In the genomic region with DNA sequence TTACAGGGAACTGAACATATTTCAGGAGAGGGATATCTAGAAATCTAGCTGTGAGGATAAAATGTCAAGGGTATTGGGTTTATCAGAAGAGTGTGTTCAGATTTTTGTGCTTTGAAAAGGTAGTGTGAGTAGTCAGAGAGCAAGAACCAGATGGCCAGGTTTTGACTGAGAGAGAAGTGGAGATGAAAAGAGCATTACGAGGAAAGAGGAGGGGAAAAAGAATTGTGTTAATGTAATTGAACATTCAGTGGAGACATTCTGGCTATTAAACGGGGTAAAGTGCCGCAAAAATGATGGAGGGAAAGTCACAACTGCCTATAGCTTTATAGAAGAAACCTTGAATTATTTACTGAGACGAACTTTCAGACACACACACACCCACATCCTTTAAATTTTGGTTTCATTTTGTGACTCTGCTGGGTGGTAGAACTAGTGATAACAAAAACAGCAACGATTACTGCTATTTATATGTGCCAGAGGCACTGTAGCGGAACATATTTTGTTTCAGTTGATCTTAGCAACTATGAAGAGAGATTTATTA, we compare ENCODE assay signal across 8 cellular contexts.
A peak's percentile ranks its signal among the peaks of the same experiment; 100 is the strongest.
DNase-seq lines count a peak whose midpoint lies in the region; ATAC-seq and TF ChIP-seq lines count a peak whose summit lies in the region.

No MANE protein-coding gene starts in this region.

- H3K4me3 ChIP-seq in GM08714 (ENCODE audit: low read length): peak overlapping the region; percentile 77
- peak overlapping the region; percentile 5 to 34 (median 21) for H3K4me3 ChIP-seq in skin epidermis

- peak; percentile 89 for ATAC-seq in GM21515 (IDR thresholded peaks at IDR 0.05; ENCODE audit: unreplicated experiment)

- H3K9me3 Mint-ChIP-seq in CD14-positive monocyte: no peaks in the 10 kb centered on the region
- H3K9me3 Mint-ChIP-seq in chondrocyte (ENCODE audit: low read depth): no peaks in the 10 kb centered on the region

- no peaks in the 10 kb centered on the region for H3K27me3 Mint-ChIP-seq in CD14-positive monocyte (ENCODE audit: low read depth in 3 of 3)
- H3K27me3 Mint-ChIP-seq in chondrocyte (ENCODE audit: low read depth): no peaks in the 10 kb centered on the region

- no peak overlapping the region for H3K4me3 Mint-ChIP-seq in CD14-positive monocyte
- H3K4me3 Mint-ChIP-seq in chondrocyte (ENCODE audit: unreplicated experiment): no peak overlapping the region

- DNase-seq in LoVo (ENCODE audit: low spot score): peak; percentile 15
- DNase-seq in epithelial cell of prostate (ENCODE audit: low read depth, low spot score): no peak
- DNase-seq in CD14-positive monocyte (ENCODE audit: low spot score): no peak
- DNase-seq in AML-193 (lab: John Stamatoyannopoulos, UW): no peak
- DNase-seq in chondrocyte (ENCODE audit: low spot score): no peak

- intact Hi-C loops in CD14-positive monocyte (cut with micrococcal nuclease): no loop called here

- H3K27ac ChIP-seq in epithelial cell of prostate (peak overlapping the region; percentile 40), skin epidermis (peak overlapping the region in 20 of 21 experiments; percentile 2 to 85 (median 68))

- peaks cover 2% of the 10 kb centered on the region for H3K4me1 Mint-ChIP-seq in CD14-positive monocyte
- peaks cover 27% of the 10 kb centered on the region for H3K4me1 Mint-ChIP-seq in chondrocyte (ENCODE audit: low read depth)

- peaks cover 13 to 24% of the 10 kb centered on the region in 2 donors for H3K36me3 Mint-ChIP-seq in CD14-positive monocyte
- peaks cover 2% of the 10 kb centered on the region for H3K36me3 Mint-ChIP-seq in chondrocyte (ENCODE audit: low read depth)

- H3K27ac Mint-ChIP-seq in CD14-positive monocyte (no peak overlapping the region), chondrocyte (ENCODE audit: unreplicated experiment) (no peak overlapping the region)

- TF ChIP-seq CTCF in CD14-positive monocyte (IDR thresholded peaks at IDR 0.05): no peak
- no peak for TF ChIP-seq CTCF in chondrocyte (IDR thresholded peaks at IDR 0.05)
